ENCODE assay signal across 25 cellular contexts in genomic region chr5:36359267-36359666, GRCh38. TPM values are rescaled to one million over a fixed set of nuclear protein-coding genes. Genes with fewer than 3 reads are reported as not detected.
DNase-seq lines count a peak whose midpoint lies in the region; ATAC-seq and TF ChIP-seq lines count a peak whose summit lies in the region.
"Had no signal": no experiment of that assay in that cellular context is flagged by ENCODE, and none has a peak within 500 bp of the region (broad histone marks: within the 10 kb centered on the region; RNA-seq: fewer than 3 reads in every experiment).

No MANE protein-coding gene starts in this region.

- BruUV-seq in HCT116 (replicated peaks; lab: Mats Ljungman, UMichigan) = no TSS peak

- no peaks in the 10 kb centered on the region for H3K36me3 ChIP-seq in HCT116 (ENCODE audit: control insufficient read depth in 1 of 2, insufficient read depth in 2 of 2, low read length in 2 of 2)
- H3K36me3 ChIP-seq: lower lobe of right lung had no signal

- H3K27ac ChIP-seq in HCT116 (ENCODE audit: low read depth, low read length) (no peak overlapping the region), foreskin keratinocyte (no peak overlapping the region)
- H3K27ac ChIP-seq: GM23248, lower lobe of right lung, VCaP had no signal

- H3K4me1 ChIP-seq in HCT116 (ENCODE audit: control insufficient read depth in 1 of 2, insufficient read depth in 2 of 2, low read length in 2 of 2) (peaks cover 0 to 2% of the 10 kb centered on the region in 2 experiments; a peak in 1 of 4 replicates), foreskin keratinocyte (no peaks in the 10 kb centered on the region)
- H3K4me1 ChIP-seq: lower lobe of right lung had no signal

- H2AFZ ChIP-seq in HCT116 (ENCODE audit: low read depth, low read length, poor library complexity, severe bottlenecking) = no peak overlapping the region
- H2AFZ ChIP-seq: GM23248 had no signal

- intact Hi-C loops in HCT116 (cut with micrococcal nuclease) = no loop called here
- intact Hi-C loops in sciatic nerve (cut with DNase I) = no loop called here

- TF ChIP-seq RAD21 in HCT116 (IDR thresholded peaks at IDR 0.05; ENCODE audit: low read depth) = no peak

- H3K4me3 ChIP-seq in HCT116 (replicated peaks in 1 of 2; ENCODE audit: low read depth in 1 of 2, low read length in 2 of 2) = no peak overlapping the region
- H3K4me3 ChIP-seq: GM23248, lower lobe of right lung had no signal

- TF ChIP-seq POLR2A in HCT116 (IDR thresholded peaks at IDR 0.05; ENCODE audit: borderline replicate concordance, extremely low read depth, insufficient read depth, insufficient read length) = no peak

- H3K27me3 ChIP-seq in HCT116 (ENCODE audit: insufficient read depth, low read length) (no peaks in the 10 kb centered on the region), foreskin keratinocyte (no peaks in the 10 kb centered on the region)

- no peak overlapping the region for H3K9ac ChIP-seq in HCT116 (ENCODE audit: low read length)
- H3K9ac ChIP-seq: GM23248 had no signal

- no peaks in the 10 kb centered on the region for H3K9me3 ChIP-seq in HCT116 (ENCODE audit: control insufficient read depth in 1 of 2, insufficient read depth in 1 of 2, low read depth in 1 of 2, low read length in 2 of 2)
- H3K9me3 ChIP-seq: lower lobe of right lung had no signal

- H3K4me2 ChIP-seq in HCT116 (ENCODE audit: low read length) = no peak overlapping the region

- no peaks in the 10 kb centered on the region for H3K9me2 ChIP-seq in HCT116 (ENCODE audit: insufficient read depth)

- CTCF ChIA-PET in HCT116 (lab: Charles Lee) = no interaction called here

- no peaks in the 10 kb centered on the region for H4K20me1 ChIP-seq in HCT116 (ENCODE audit: insufficient read depth)

- RAD21 ChIA-PET in HCT116 (lab: Charles Lee; ENCODE audit: low non-redundant PET in 1 of 2, low total read pairs in 2 of 2, uncharacterized antibody in 2 of 2, unreplicated experiment in 2 of 2) = no interaction called here

- ATAC-seq in HCT116 (no peak), foreskin keratinocyte (peak; percentile 17), sciatic nerve (peak; percentile 87), GM19324 (IDR thresholded peaks at IDR 0.05; ENCODE audit: low FRiP score, unreplicated experiment) (no peak), HG03175 (IDR thresholded peaks at IDR 0.05; ENCODE audit: unreplicated experiment) (no peak), HG02885 (IDR thresholded peaks at IDR 0.05; ENCODE audit: poor library complexity, unreplicated experiment) (no peak), HG02571 (IDR thresholded peaks at IDR 0.05; ENCODE audit: unreplicated experiment) (no peak)
- ATAC-seq: activated CD8-positive, alpha-beta memory T cell treated with anti-CD3 and anti-CD28 coated beads, Interleukin-2, amount 10 ng/mL, durations not matched to agents 7 days and 5 days; lower lobe of right lung had no signal

- TF ChIP-seq CTCF in HCT116 (IDR thresholded peaks at IDR 0.05 in 2 of 3, conservative IDR thresholded peaks at IDR 0.05 in 1 of 3; ENCODE audit: borderline replicate concordance in 1 of 3, insufficient read depth in 1 of 3, low read depth in 2 of 3, low read length in 2 of 3) = no peak
- TF ChIP-seq CTCF in foreskin keratinocyte (conservative IDR thresholded peaks at IDR 0.05) = no peak

- POLR2A ChIA-PET in HCT116 (lab: Charles Lee) = no interaction called here

- DNase-seq in HCT116 (ENCODE audit: low read depth, low spot score) = no peak
- peak; percentile 69 for DNase-seq in RPMI7951 (ENCODE audit: low read depth)
- peak in 1 of 2 donors; percentile 36 for DNase-seq in foreskin keratinocyte
- no peak for DNase-seq in sciatic nerve (ENCODE audit: low spot score)
- DNase-seq: activated CD4-positive, alpha-beta T cell treated with anti-CD3 and anti-CD28 coated beads for 48 hours; activated CD8-positive, alpha-beta memory T cell treated with anti-CD3 and anti-CD28 coated beads, Interleukin-2, amount 10 ng/mL, durations not matched to agents 7 days and 5 days; activated naive CD4-positive, alpha-beta T cell treated with anti-CD3 and anti-CD28 coated beads for 36 hours; amygdala; caudate nucleus; CD4-positive, alpha-beta T cell; DMS 273 treated with DMSO at 0.1 percent for 48 hours; GM23248; kidney; lower lobe of right lung; NCI-H1105 treated with DMSO at 0.1 percent for 48 hours; NCI-H2029; NCI-H345; NCI-H748 treated with DMSO at 0.1 percent for 48 hours had no signal

- H3K79me2 ChIP-seq in HCT116 (ENCODE audit: insufficient read depth, low read length) = no peaks in the 10 kb centered on the region

TF ChIP-seq in HCT116, 20 proteins besides CTCF, POLR2A, EP300 and RAD21:
- no peak for TF ChIP-seq EZH2 (IDR thresholded peaks at IDR 0.05)
- no peak for TF ChIP-seq FOSL1 (IDR thresholded peaks at IDR 0.05; ENCODE audit: low read depth)
- TF ChIP-seq EGR1 (IDR thresholded peaks at IDR 0.05; ENCODE audit: low read depth) = no peak
- TF ChIP-seq YY1 (IDR thresholded peaks at IDR 0.05; ENCODE audit: extremely low read depth, insufficient replicate concordance, low read depth, low read length) = no peak
- no peak for TF ChIP-seq ZNF274 (IDR thresholded peaks at IDR 0.05; ENCODE audit: low read depth, low read length)
- TF ChIP-seq SIN3A (IDR thresholded peaks at IDR 0.05; ENCODE audit: low read depth) = no peak
- peak; percentile 77 for TF ChIP-seq TCF7L2 (IDR thresholded peaks at IDR 0.05; ENCODE audit: borderline replicate concordance, extremely low read depth, insufficient read depth, insufficient read length)
TF ChIP-seq in HCT116: peak in this region for 1.

RNA-seq across cellular contexts. Expression of gene RANBP3L, which starts 57.6 kb away (rescaled TPM):
- total RNA-seq in HCT116 (2021; ENCODE audit: unreplicated experiment) = not detected
- polyA plus RNA-seq in HCT116 (2012) = not detected in 2 replicates
- total RNA-seq in RPMI7951 (2014; rRNA removed; shearing (Covaris generic)) = 2.6 and 3.3 TPM in 2 replicates
- not detected in 2 replicates for total RNA-seq in foreskin keratinocyte
- not detected in 2 replicates for polyA plus RNA-seq in foreskin keratinocyte
- total RNA-seq in sciatic nerve = 0.40 TPM
- total RNA-seq: activated CD8-positive, alpha-beta memory T cell treated with anti-CD3 and anti-CD28 coated beads, Interleukin-2, amount 10 ng/mL, durations not matched to agents 7 days and 5 days; CD4-positive, alpha-beta T cell; fibroblast of lung; G401; GM23248 had no signal
- polyA plus RNA-seq: GM23248 had no signal

Comparison
In these comparisons a context has a peak if more than half of its experiments do, and no peak if none do; other contexts are left out.
1. ATAC-seq: peak in foreskin keratinocyte (single experiment) and sciatic nerve (single experiment); none in HCT116 (single experiment), GM19324 (single experiment), HG03175 (single experiment), HG02885 (single experiment) and HG02571 (single experiment).